8 cellular contexts compared by ENCODE assay signal in the genomic region with DNA sequence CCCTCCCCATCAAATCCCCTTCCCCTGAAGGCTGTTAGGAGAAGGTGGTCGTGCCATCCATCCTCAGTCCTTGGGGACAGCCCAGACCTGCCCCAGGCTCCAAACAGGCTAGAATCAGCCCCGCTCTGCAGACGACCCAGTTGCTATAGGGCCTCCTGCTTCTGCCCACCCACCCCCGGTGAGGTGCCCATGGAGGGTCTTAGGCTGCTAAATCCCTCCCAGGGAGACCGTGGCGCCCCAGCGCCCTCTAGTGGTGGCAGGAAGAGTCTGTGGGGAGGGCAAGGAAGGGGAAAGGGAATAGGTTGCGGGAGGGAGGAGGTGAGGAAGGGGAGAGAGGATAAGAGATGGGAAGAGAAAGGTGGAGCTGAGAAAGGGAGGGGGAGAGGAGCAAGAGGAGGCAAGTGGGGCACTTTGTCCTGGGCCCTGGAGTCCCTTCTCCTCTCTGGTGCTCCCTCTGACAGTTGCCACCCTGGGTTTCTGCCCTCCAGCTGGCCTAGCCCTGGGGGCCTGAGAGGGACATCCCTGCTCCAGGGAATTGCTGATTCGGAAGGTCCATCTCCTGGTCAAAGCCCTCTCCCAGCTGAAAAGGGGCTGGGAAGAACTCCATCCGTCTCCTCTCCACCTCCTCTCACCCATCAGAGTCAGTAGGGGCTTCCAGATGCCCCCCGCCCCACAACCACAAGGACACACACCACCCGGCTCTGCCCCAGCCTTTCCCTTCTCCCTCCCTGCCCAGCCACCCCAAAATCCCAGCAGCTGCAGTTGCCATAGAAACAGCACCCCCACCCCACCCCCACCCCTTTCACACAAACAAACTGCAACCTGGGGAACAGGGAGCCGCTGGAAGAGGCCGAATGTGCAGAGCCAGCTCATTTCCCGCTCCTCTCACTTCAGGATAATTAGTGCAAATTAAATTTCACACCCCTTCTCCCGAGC. TPM values are rescaled to one million over a fixed set of nuclear protein-coding genes. Genes with fewer than 3 reads are reported as not detected.
DNase-seq lines count a peak whose midpoint lies in the region; ATAC-seq and TF ChIP-seq lines count a peak whose summit lies in the region.

No MANE protein-coding gene starts in this region.

- no peaks in the 10 kb centered on the region for H3K9me2 ChIP-seq in GM23338 (ENCODE audit: insufficient read depth)

- no peaks in the 10 kb centered on the region for H3F3A ChIP-seq in GM23338 (replicated peaks; ENCODE audit: low read depth)

- H3K4me1 ChIP-seq in GM23338 (ENCODE audit: insufficient read depth) (no peaks in the 10 kb centered on the region), mesendoderm (ENCODE audit: control insufficient read depth, low read depth, low read length) (peaks cover 2% of the 10 kb centered on the region)

- H3K4me1 Mint-ChIP-seq in GM23338 (peaks cover 8% of the 10 kb centered on the region; the same call in 2 of the 3 replicates), T-helper 17 cell (no peaks in the 10 kb centered on the region), type B pancreatic cell (ENCODE audit: unreplicated experiment) (no peaks in the 10 kb centered on the region)

- no peaks in the 10 kb centered on the region for H3K9me3 ChIP-seq in T-helper 17 cell (ENCODE audit: control insufficient read depth, low read length, poor library complexity, severe bottlenecking)

- no peak overlapping the region for H3K56ac ChIP-seq in mesendoderm (ENCODE audit: low read length)

- H3K36me3 Mint-ChIP-seq in GM23338 (ENCODE audit: low read depth) = no peaks in the 10 kb centered on the region
- peaks cover 5% of the 10 kb centered on the region for H3K36me3 Mint-ChIP-seq in T-helper 17 cell (ENCODE audit: low read depth)
- H3K36me3 Mint-ChIP-seq in type B pancreatic cell = no peaks in the 10 kb centered on the region

- H2AFZ ChIP-seq in GM23338 = peak overlapping the region; percentile 92

- no peak overlapping the region for H3K9ac ChIP-seq in mesendoderm (ENCODE audit: low read length)

- peak; percentile 98 for ATAC-seq in GM23338
- no peak for ATAC-seq in T-helper 17 cell
- ATAC-seq in GM21423 (IDR thresholded peaks at IDR 0.05; ENCODE audit: unreplicated experiment) = no peak

- no peak overlapping the region for H2BK120ac ChIP-seq in mesendoderm (ENCODE audit: low read depth, low read length)

- no peaks in the 10 kb centered on the region for H4K20me1 ChIP-seq in GM23338 (replicated peaks; ENCODE audit: insufficient read depth)

- H3K4me3 Mint-ChIP-seq in GM23338 = no peak overlapping the region
- H3K4me3 Mint-ChIP-seq in T-helper 17 cell = no peak overlapping the region
- H3K4me3 Mint-ChIP-seq in type B pancreatic cell = no peak overlapping the region

- H2BK15ac ChIP-seq in mesendoderm (replicated peaks; ENCODE audit: low read depth) = no peak overlapping the region

- H3K27ac Mint-ChIP-seq in GM23338 (no peak overlapping the region), T-helper 17 cell (peak overlapping the region; percentile 29), type B pancreatic cell (no peak overlapping the region)

- peaks cover 5% of the 10 kb centered on the region; the same call in 2 of the 3 replicates for H3K9me3 Mint-ChIP-seq in GM23338
- H3K9me3 Mint-ChIP-seq in type B pancreatic cell = no peaks in the 10 kb centered on the region

- no CpG with 5 or more reads among the region's 16 CpGs for WGBS in mesendoderm (ENCODE audit: extremely low coverage, insufficient coverage, low lambda C conversion rate)

- H3K27me3 Mint-ChIP-seq in GM23338 (ENCODE audit: insufficient read depth, low read depth, poor library complexity) (peaks cover 11% of the 10 kb centered on the region), T-helper 17 cell (peaks cover 65% of the 10 kb centered on the region), type B pancreatic cell (peaks cover 61% of the 10 kb centered on the region)

- no peak overlapping the region for H4K5ac ChIP-seq in mesendoderm (ENCODE audit: low read length)

- H3K4me2 ChIP-seq in GM23338 (peak overlapping the region; percentile 69), mesendoderm (ENCODE audit: low read length) (no peak overlapping the region)

- no peak overlapping the region for H2BK5ac ChIP-seq in mesendoderm (ENCODE audit: low read length)

- H3K79me2 ChIP-seq in GM23338 (replicated peaks; ENCODE audit: insufficient read depth) (no peaks in the 10 kb centered on the region), mesendoderm (ENCODE audit: control insufficient read depth, insufficient read depth, low read length) (no peaks in the 10 kb centered on the region)

- no peaks in the 10 kb centered on the region for H3K79me1 ChIP-seq in mesendoderm (ENCODE audit: low read length)

- H3K23ac ChIP-seq in mesendoderm (ENCODE audit: low read length) = no peak overlapping the region

- TF ChIP-seq CTCF in AG10803 (conservative IDR thresholded peaks at IDR 0.05; ENCODE audit: low read length) (peak; percentile 73), GM23338 (conservative IDR thresholded peaks at IDR 0.05; ENCODE audit: low read depth in 2 of 2) (peak; percentile 98 to 99), cardiac fibroblast (IDR thresholded peaks at IDR 0.05; ENCODE audit: low read depth, low read length) (peak; percentile 87), type B pancreatic cell (conservative IDR thresholded peaks at IDR 0.05) (peak; percentile 80)

- H3K4me3 ChIP-seq in AG10803 (ENCODE audit: low read length) (no peak overlapping the region), GM23338 (0 out of 2 replicates have a peak overlapping the region, but pooled peaks have one; percentile 34), cardiac fibroblast (replicated peaks in 1 of 2; ENCODE audit: low read depth in 2 of 2, low read length in 2 of 2) (no peak overlapping the region), mesendoderm (ENCODE audit: low read length) (no peak overlapping the region)

- no peak overlapping the region for H3K27ac ChIP-seq in GM23338 (ENCODE audit: low read depth)
- no peak overlapping the region for H3K27ac ChIP-seq in mesendoderm (ENCODE audit: low read depth, low read length)

- H3K36me3 ChIP-seq in GM23338 (ENCODE audit: insufficient read depth) (no peaks in the 10 kb centered on the region), mesendoderm (ENCODE audit: control insufficient read depth, insufficient read depth, low read length) (no peaks in the 10 kb centered on the region)

- no peak overlapping the region for H3K4ac ChIP-seq in mesendoderm (ENCODE audit: low read depth, low read length)

- H2AK5ac ChIP-seq in mesendoderm (ENCODE audit: low read length) = no peak overlapping the region

- H3K27me3 ChIP-seq in GM23338 (ENCODE audit: insufficient read depth) (no peaks in the 10 kb centered on the region), mesendoderm (ENCODE audit: insufficient read depth, low read length, poor library complexity) (no peaks in the 10 kb centered on the region)

- H3K18ac ChIP-seq in mesendoderm (ENCODE audit: low read length) = no peak overlapping the region

- no peak overlapping the region for H4K8ac ChIP-seq in mesendoderm (ENCODE audit: low read depth, low read length)

- no peak for DNase-seq in AG10803 (ENCODE audit: low read depth)
- DNase-seq in GM23338 (ENCODE audit: low spot score) = peak; percentile 87
- peak in 2 of 3 donors; percentile 15 to 39 for DNase-seq in T-helper 17 cell
- DNase-seq in cardiac fibroblast (ENCODE audit: low read depth in 2 of 2) = peak; percentile 30 to 43
- peak; percentile 82 for DNase-seq in mesendoderm
- DNase-seq in type B pancreatic cell (ENCODE audit: extremely low spot score, unreplicated experiment) = no peak
- no peak for DNase-seq in AML-193 (lab: John Stamatoyannopoulos, UW)

TF ChIP-seq in GM23338, 12 proteins besides CTCF, POLR2A, EP300 and RAD21 (continues in another document):
- TF ChIP-seq POLR2AphosphoS5 (IDR thresholded peaks at IDR 0.05; ENCODE audit: low read depth) = no peak

RNA-seq across cellular contexts. Expression of a gene that starts 55.4 kb away (rescaled TPM):
- total RNA-seq in GM23338 (2014; rRNA removed; shearing (Covaris generic)) = 0.52 and 0.82 TPM in 2 replicates
- polyA plus RNA-seq in GM23338 (2016; fragmentation: Nextera tagmentation; extraction: Ambion mirVana) = 2.9 and 4.6 TPM in 2 replicates
- total RNA-seq in T-helper 17 cell (1 to 10 TPM; 5.3 to 6.3 TPM), type B pancreatic cell (ENCODE audit: low replicate concordance) (28.9 and 43.0 TPM in 2 replicates)
- polyA plus RNA-seq in mesendoderm (2013, experiment 1 of 2) = 2.4 TPM
- polyA plus RNA-seq in mesendoderm (2013, experiment 2 of 2) = 2.6 TPM

Comparison
In these comparisons a context has a peak if more than half of its experiments do, and no peak if none do; other contexts are left out.
1. DNase-seq: peak in GM23338 (single experiment), T-helper 17 cell (2 of 3), cardiac fibroblast (2 of 2) and mesendoderm (single experiment); none in AG10803 (single experiment), type B pancreatic cell (single experiment) and AML-193 (0 of 2).
2. Peak in every context shown above with its lines, with median percentiles within 50 percentile points of each other: CTCF ChIP-seq.